ENCODE assay signal across 17 cellular contexts in the genomic region with DNA sequence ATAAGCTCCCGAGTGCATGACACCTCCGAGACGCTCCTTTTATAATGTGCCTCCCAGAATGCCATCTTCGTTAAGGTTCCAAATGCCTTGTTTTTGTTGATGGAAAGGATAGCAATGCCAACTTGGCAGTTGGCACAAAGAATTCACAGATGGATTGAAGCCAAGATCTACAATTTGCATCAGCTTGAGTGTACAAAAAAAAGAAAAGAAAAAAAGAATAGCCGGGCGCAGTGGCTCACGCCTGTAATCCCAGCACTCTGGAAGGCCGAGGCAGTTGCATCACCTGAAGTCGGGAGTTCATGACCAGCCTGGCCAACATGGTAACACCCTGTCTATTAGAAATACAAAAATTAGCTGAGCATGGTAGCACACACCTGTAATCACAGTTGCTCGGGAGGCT. TPM values are rescaled to one million over a fixed set of nuclear protein-coding genes. Genes with fewer than 3 reads are reported as not detected.
DNase-seq lines count a peak whose midpoint lies in the region; ATAC-seq, FAIRE-seq and TF ChIP-seq lines count a peak whose summit lies in the region.
"Had no signal": no experiment of that assay in that cellular context is flagged by ENCODE, and none has a peak within 500 bp of the region (broad histone marks: within the 10 kb centered on the region; RNA-seq: fewer than 3 reads in every experiment).

No MANE protein-coding gene starts in this region.

- no peak overlapping the region for H2BK15ac ChIP-seq in mesenchymal stem cell (ENCODE audit: low read depth, poor library complexity, severe bottlenecking)

- H4K91ac ChIP-seq in mesenchymal stem cell (ENCODE audit: low read length), result no peak overlapping the region

- H3K18ac ChIP-seq in mesenchymal stem cell (ENCODE audit: low read depth in 1 of 2, low read length in 2 of 2), result no peak overlapping the region

- no peak overlapping the region for H2AK5ac ChIP-seq in mesenchymal stem cell (ENCODE audit: low read length, severe bottlenecking)

- H3K27ac Mint-ChIP-seq in natural killer cell, result no peak overlapping the region
- H3K27ac Mint-ChIP-seq: activated CD4-positive, alpha-beta T cell treated with anti-CD3 and anti-CD28 coated beads, Interleukin-2, amount 10 ng/mL, durations not matched to agents 7 days and 5 days; activated naive CD8-positive, alpha-beta T cell treated with anti-CD3 and anti-CD28 coated beads, Interleukin-2, amount 50 U/mL, for 24 hours; nephron progenitor cell; stimulated activated effector memory CD8-positive, alpha-beta T cell treated with anti-CD3 and anti-CD28 coated beads, Interleukin-12 subunit alpha, Interleukin-12 subunit beta, amount 100 ng/mL, for 72 hours had no signal

- H3K4me1 ChIP-seq in liver (ENCODE audit: control insufficient read depth in 4 of 4, insufficient read depth in 4 of 4, low read length in 3 of 4) (peaks cover 33 to 73% (median 60%) of the 10 kb centered on the region in 4 donors), HepG2 (ENCODE audit: insufficient read depth, low read length) (peaks cover 79% of the 10 kb centered on the region), mesenchymal stem cell (ENCODE audit: control insufficient read depth, insufficient read depth, low read depth, low read length) (peaks cover 28% of the 10 kb centered on the region), colonic mucosa (peaks cover 17% of the 10 kb centered on the region)

- 32% methylated on average over 10 of the region's 10 CpGs for WGBS in liver
- WGBS in HepG2 (ENCODE audit: low lambda C conversion rate), result 96% methylated on average over 10 of the region's 10 CpGs
- 97% methylated on average over 10 of the region's 10 CpGs for WGBS in mesenchymal stem cell

- H3K27me3 Mint-ChIP-seq in natural killer cell (ENCODE audit: low read depth in 2 of 2), result no peaks in the 10 kb centered on the region
- H3K27me3 Mint-ChIP-seq: activated naive CD8-positive, alpha-beta T cell treated with anti-CD3 and anti-CD28 coated beads, Interleukin-2, amount 50 U/mL, for 24 hours had no signal

- no peaks in the 10 kb centered on the region for H3K36me3 Mint-ChIP-seq in natural killer cell
- H3K36me3 Mint-ChIP-seq: stimulated activated effector memory CD8-positive, alpha-beta T cell treated with anti-CD3 and anti-CD28 coated beads, Interleukin-12 subunit alpha, Interleukin-12 subunit beta, amount 100 ng/mL, for 72 hours had no signal

- intact Hi-C loops in HepG2 (cut with micrococcal nuclease; ENCODE audit: unreplicated experiment), result no loop called here
- intact Hi-C loops in natural killer cell (cut with micrococcal nuclease), result no loop called here
- intact Hi-C loops in colonic mucosa (cut with DNase I), result no loop called here

- H3K27ac ChIP-seq in liver (ENCODE audit: low read depth in 1 of 2, low read length in 2 of 2) (peak overlapping the region; percentile 86), HepG2 (ENCODE audit: extremely low read length, insufficient read depth, low read length) (no peak overlapping the region), VCaP (peak overlapping the region; percentile 98), mesenchymal stem cell (ENCODE audit: low read length, poor library complexity, severe bottlenecking) (no peak overlapping the region), colonic mucosa (no peak overlapping the region)

- H3K9me3 ChIP-seq in liver (ENCODE audit: control insufficient read depth in 4 of 4, low read length in 3 of 4), result no peaks in the 10 kb centered on the region
- no peaks in the 10 kb centered on the region for H3K9me3 ChIP-seq in HepG2 (ENCODE audit: low read length)
- no peaks in the 10 kb centered on the region for H3K9me3 ChIP-seq in mesenchymal stem cell (ENCODE audit: control insufficient read depth, low read length)
- no peaks in the 10 kb centered on the region for H3K9me3 ChIP-seq in colonic mucosa
- H3K9me3 ChIP-seq: lower lobe of right lung had no signal

- H3K27me3 ChIP-seq in liver (ENCODE audit: control insufficient read depth in 4 of 4, insufficient read depth in 4 of 4, low read length in 3 of 4), result no peaks in the 10 kb centered on the region
- H3K27me3 ChIP-seq in HepG2 (ENCODE audit: control insufficient read depth in 1 of 2, insufficient read depth in 2 of 2, low read length in 2 of 2), result no peaks in the 10 kb centered on the region
- no peaks in the 10 kb centered on the region for H3K27me3 ChIP-seq in mesenchymal stem cell (ENCODE audit: control insufficient read depth in 1 of 2, insufficient read depth in 1 of 2, low read length in 2 of 2)
- no peaks in the 10 kb centered on the region for H3K27me3 ChIP-seq in colonic mucosa

- TF ChIP-seq RAD21 in liver (IDR thresholded peaks at IDR 0.05) (peak; percentile 12 to 20), HepG2 (CRISPR knock-in tag; IDR thresholded peaks at IDR 0.05) (no peak)

- CTCF ChIA-PET in HepG2 (lab: Yijun Ruan, JAX; ENCODE audit: low intra/inter-chr PET ratio, low total read pairs), result no interaction called here

- no peak overlapping the region for H3K4ac ChIP-seq in mesenchymal stem cell (ENCODE audit: low read depth in 1 of 2, low read length in 2 of 2)

- no peaks in the 10 kb centered on the region for H3K4me1 Mint-ChIP-seq in natural killer cell
- H3K4me1 Mint-ChIP-seq: activated naive CD8-positive, alpha-beta T cell treated with anti-CD3 and anti-CD28 coated beads, Interleukin-2, amount 50 U/mL, for 24 hours; stimulated activated effector memory CD8-positive, alpha-beta T cell treated with anti-CD3 and anti-CD28 coated beads, Interleukin-12 subunit alpha, Interleukin-12 subunit beta, amount 100 ng/mL, for 72 hours had no signal

- H3K14ac ChIP-seq in mesenchymal stem cell (ENCODE audit: low read length in 2 of 2), result no peak overlapping the region

- no peak overlapping the region for H3K23ac ChIP-seq in mesenchymal stem cell (ENCODE audit: low read length in 2 of 2)

- no peak overlapping the region for H2BK12ac ChIP-seq in mesenchymal stem cell (ENCODE audit: low read length in 2 of 2)

- H3K4me2 ChIP-seq in HepG2 (ENCODE audit: low read depth, low read length) (no peak overlapping the region), mesenchymal stem cell (ENCODE audit: low read length, poor library complexity, severe bottlenecking) (no peak overlapping the region)

- H3K79me2 ChIP-seq in HepG2 (ENCODE audit: insufficient read depth, low read length), result peaks cover 30% of the 10 kb centered on the region

- in situ Hi-C loops in HepG2 (cut with HindIII; ENCODE audit: extremely low pct_ligation_motif_present, low pct_unique_long_range_greater_than_20kb), result no loop called here

- peaks cover 65% of the 10 kb centered on the region for H3K79me1 ChIP-seq in mesenchymal stem cell (replicated peaks; ENCODE audit: low read length, poor library complexity, severe bottlenecking)

- no peak for FAIRE-seq in HepG2 (lab: Jason Lieb, UNC)
- FAIRE-seq: colon had no signal

- BruUV-seq in HepG2 (replicated peaks; lab: Mats Ljungman, UMichigan), result no TSS peak

- TF ChIP-seq POLR2A in HepG2 (IDR thresholded peaks at IDR 0.05; ENCODE audit: insufficient read depth in 1 of 2, low read depth in 2 of 2, low read length in 2 of 2), result no peak

- H3K4me3 Mint-ChIP-seq in natural killer cell, result no peak overlapping the region
- H3K4me3 Mint-ChIP-seq: activated CD4-positive, alpha-beta T cell treated with anti-CD3 and anti-CD28 coated beads, Interleukin-2, amount 10 ng/mL, durations not matched to agents 7 days and 5 days; activated naive CD8-positive, alpha-beta T cell treated with anti-CD3 and anti-CD28 coated beads, Interleukin-2, amount 50 U/mL, for 24 hours; nephron progenitor cell; stimulated activated effector memory CD8-positive, alpha-beta T cell treated with anti-CD3 and anti-CD28 coated beads, Interleukin-12 subunit alpha, Interleukin-12 subunit beta, amount 100 ng/mL, for 72 hours had no signal

- POLR2A ChIA-PET in HepG2 (lab: Yijun Ruan, JAX), result interaction anchor here (0.7 to 1.7 kb wide), 3 partner anchors 35 to 36 kb away, joined by 3 to 8 read pairs (median 3); no protein-coding TSS in a partner anchor

- TF ChIP-seq EP300 in HepG2 (IDR thresholded peaks at IDR 0.05; ENCODE audit: low read depth in 2 of 2, low read length in 2 of 2), result no peak
- no peak for TF ChIP-seq EP300 in HepG2 (CRISPR knock-in tag; IDR thresholded peaks at IDR 0.05; ENCODE audit: borderline replicate concordance)

- H3K36me3 ChIP-seq in liver (ENCODE audit: control insufficient read depth in 4 of 4, insufficient read depth in 3 of 4, low read depth in 1 of 4, low read length in 3 of 4) (no peaks in the 10 kb centered on the region), HepG2 (replicated peaks in 1 of 2; ENCODE audit: control insufficient read depth in 1 of 2, insufficient read depth in 2 of 2, low read length in 2 of 2) (0 out of 5 replicates have a peak, but pooled peaks cover 0 to 2% of the 10 kb centered on the region in 2 experiments), mesenchymal stem cell (ENCODE audit: control insufficient read depth in 1 of 2, insufficient read depth in 2 of 2, low read depth in 1 of 2, low read length in 2 of 2) (peaks cover 3 to 32% of the 10 kb centered on the region in 2 experiments), colonic mucosa (no peaks in the 10 kb centered on the region)
- H3K36me3 ChIP-seq: lower lobe of right lung had no signal

- no peaks in the 10 kb centered on the region for H3K9me3 Mint-ChIP-seq in natural killer cell
- H3K9me3 Mint-ChIP-seq: activated CD4-positive, alpha-beta T cell treated with anti-CD3 and anti-CD28 coated beads, Interleukin-2, amount 10 ng/mL, durations not matched to agents 7 days and 5 days; activated naive CD8-positive, alpha-beta T cell treated with anti-CD3 and anti-CD28 coated beads, Interleukin-2, amount 50 U/mL, for 24 hours; nephron progenitor cell; stimulated activated effector memory CD8-positive, alpha-beta T cell treated with anti-CD3 and anti-CD28 coated beads, Interleukin-12 subunit alpha, Interleukin-12 subunit beta, amount 100 ng/mL, for 72 hours had no signal

- no peak overlapping the region for H3K4me3 ChIP-seq in liver (ENCODE audit: low read depth in 1 of 3, low read length in 3 of 3)
- H3K4me3 ChIP-seq in HepG2 (replicated peaks in 1 of 3; ENCODE audit: insufficient read depth in 1 of 3, low read depth in 2 of 3, low read length in 3 of 3), result no peak overlapping the region
- peak overlapping the region in 1 of 2 experiments; percentile 63 for H3K4me3 ChIP-seq in mesenchymal stem cell (ENCODE audit: insufficient read depth in 1 of 2, low read depth in 1 of 2, low read length in 2 of 2)
- H3K4me3 ChIP-seq in colonic mucosa, result no peak overlapping the region

- H4K20me1 ChIP-seq in HepG2 (ENCODE audit: insufficient read depth, low read length), result peaks cover 17% of the 10 kb centered on the region; the same call in 1 of the 2 replicates

- H2AFZ ChIP-seq in HepG2 (ENCODE audit: low read length) (no peak overlapping the region), mesenchymal stem cell (ENCODE audit: low read depth, low read length) (no peak overlapping the region)

- no peak overlapping the region for H2BK5ac ChIP-seq in mesenchymal stem cell (ENCODE audit: low read depth, low read length, poor library complexity, severe bottlenecking)

- H3K9ac ChIP-seq in liver (ENCODE audit: low read depth in 1 of 2, low read length in 2 of 2) (no peak overlapping the region), HepG2 (ENCODE audit: insufficient read depth, low read depth, low read length) (no peak overlapping the region), mesenchymal stem cell (ENCODE audit: low read length) (peak overlapping the region; percentile 63), colonic mucosa (ENCODE audit: low read depth in 2 of 2, low read length in 2 of 2) (no peak overlapping the region)

- H4K8ac ChIP-seq in mesenchymal stem cell (ENCODE audit: low read length), result no peak overlapping the region

- H2BK120ac ChIP-seq in mesenchymal stem cell (ENCODE audit: low read depth, low read length), result no peak overlapping the region

- DNase-seq in HepG2 (ENCODE audit: low spot score) (no peak), mesenchymal stem cell (no peak), natural killer cell (no peak), NCI-H748 treated with DMSO at 0.1 percent for 48 hours (lab: John Stamatoyannopoulos, UW) (no peak), colonic mucosa (no peak)
- DNase-seq: activated CD4-positive, alpha-beta T cell treated with anti-CD3 and anti-CD28 coated beads, Interleukin-2, amount 10 ng/mL, durations not matched to agents 7 days and 5 days; activated naive CD8-positive, alpha-beta T cell treated with anti-CD3 and anti-CD28 coated beads, Interleukin-2, amount 50 U/mL, for 24 hours; activated T-cell treated with anti-CD3 and anti-CD28 coated beads, Interleukin-2, amount 50 U/mL, for 1 hour; lower lobe of right lung; NCI-H82; nephron progenitor cell; SHP77 treated with DMSO at 0.1 percent for 48 hours had no signal

- ATAC-seq in HepG2 (no peak), GM21360 (IDR thresholded peaks at IDR 0.05; ENCODE audit: unreplicated experiment) (no peak), natural killer cell (no peak)
- ATAC-seq: activated naive CD8-positive, alpha-beta T cell treated with anti-CD3 and anti-CD28 coated beads, Interleukin-2, amount 50 U/mL, for 24 hours; lower lobe of right lung; stimulated activated effector memory CD8-positive, alpha-beta T cell treated with anti-CD3 and anti-CD28 coated beads, Interleukin-12 subunit alpha, Interleukin-12 subunit beta, amount 100 ng/mL, for 72 hours had no signal

- TF ChIP-seq CTCF in liver (IDR thresholded peaks at IDR 0.05; ENCODE audit: low read depth, low read length, missing input control) (no peak), HepG2 (CRISPR knock-in tag; IDR thresholded peaks at IDR 0.05) (no peak), VCaP (conservative IDR thresholded peaks at IDR 0.05) (no peak), natural killer cell (IDR thresholded peaks at IDR 0.05) (no peak), colonic mucosa (IDR thresholded peaks at IDR 0.05) (no peak)

RNA-seq across cellular contexts. Expression of gene TBC1D16, which starts 7.6 kb away (rescaled TPM):
- total RNA-seq in liver (10 to 100 TPM in 1 of 2 donors, 1 to 10 TPM in 1; 4.7 to 29.5 TPM), HepG2 (2016; rRNA removed; fragmentation: Illumina TruSeq; extraction: Trizol) (24.7 and 24.9 TPM in 2 replicates), natural killer cell (under 1 TPM; 0.49 to 1.00 (median 0.65) TPM), colonic mucosa (10 to 100 TPM; 14.4 to 19.8 TPM)
- polyA plus RNA-seq in liver (1 to 10 TPM; 3.4 to 4.7 TPM), HepG2 (2011; rRNA removed) (14.9 and 18.6 TPM in 2 replicates)
- 4.0 and 5.5 TPM in 2 replicates for total RNA-seq in HepG2 (2016; cell fraction: cytosol; rRNA removed; fragmentation: Illumina TruSeq; extraction: Trizol; ENCODE audit: low read depth)
- total RNA-seq in HepG2 (2016; cell fraction: insoluble cytoplasmic fraction; rRNA removed; fragmentation: Illumina TruSeq; extraction: Trizol), result 22.2 and 25.3 TPM in 2 replicates
- total RNA-seq in HepG2 (2016; cell fraction: membrane; rRNA removed; fragmentation: Illumina TruSeq; extraction: Trizol), result 15.6 and 15.7 TPM in 2 replicates
- total RNA-seq in HepG2 (2016; cell fraction: nucleus; rRNA removed; fragmentation: Illumina TruSeq; extraction: Trizol), result 18.9 and 20.0 TPM in 2 replicates
- 10.0 and 12.5 TPM in 2 replicates for polyA plus RNA-seq in HepG2 (2011; cell fraction: cytosol; rRNA removed)
- polyA plus RNA-seq in HepG2 (2011; cell fraction: nucleus; rRNA removed), result 35.5 and 43.5 TPM in 2 replicates
- polyA plus RNA-seq in HepG2 (2012), result 20.5 and 25.8 TPM in 2 replicates
- polyA plus RNA-seq in HepG2 (2016; cell fraction: cytosol; fragmentation: Illumina TruSeq; extraction: Trizol; ENCODE audit: low read depth), result 3.1 and 3.8 TPM in 2 replicates
- 10.7 and 16.1 TPM in 2 replicates for polyA plus RNA-seq in HepG2 (2016; cell fraction: insoluble cytoplasmic fraction; fragmentation: Illumina TruSeq; extraction: Trizol; ENCODE audit: low read depth)
- polyA plus RNA-seq in HepG2 (2016; cell fraction: membrane; fragmentation: Illumina TruSeq; extraction: Trizol; ENCODE audit: low read depth), result 8.3 and 8.6 TPM in 2 replicates
- 19.8 and 20.3 TPM in 2 replicates for polyA plus RNA-seq in HepG2 (2016; cell fraction: nucleus; fragmentation: Illumina TruSeq; extraction: Trizol; ENCODE audit: insufficient read depth, low read depth)
- polyA minus RNA-seq in HepG2 (2011; rRNA and poly(A)+ RNA removed; ENCODE audit: low replicate concordance), result 7.0 and 54.0 TPM in 2 replicates
- polyA minus RNA-seq in HepG2 (2011; cell fraction: cytosol; rRNA and poly(A)+ RNA removed), result 16.7 and 20.3 TPM in 2 replicates
- polyA minus RNA-seq in HepG2 (2011; cell fraction: nucleus; rRNA and poly(A)+ RNA removed), result 27.6 and 28.5 TPM in 2 replicates
- polyA plus RNA-seq in mesenchymal stem cell (2013, experiment 1 of 2), result 20.2 TPM
- polyA plus RNA-seq in mesenchymal stem cell (2013, experiment 2 of 2), result 20.1 TPM

RNA-seq across cellular contexts. Expression of gene CCDC40, which starts 8.4 kb away (rescaled TPM):
- total RNA-seq in liver (1 to 10 TPM in 1 of 2 donors, under 1 TPM in 1; 0.93 to 3.0 TPM), HepG2 (2016; rRNA removed; fragmentation: Illumina TruSeq; extraction: Trizol) (3.8 and 5.5 TPM in 2 replicates), natural killer cell (1 to 10 TPM in 2 of 3 donors, under 1 TPM in 1; 0.95 to 2.4 (median 1.5) TPM), colonic mucosa (1 to 10 TPM; 1.2 to 3.6 TPM)
- polyA plus RNA-seq in liver (1 to 10 TPM in 1 of 2 donors, under 1 TPM in 1; 0.60 to 1.9 TPM), HepG2 (2011; rRNA removed) (4.1 and 4.8 TPM in 2 replicates)
- total RNA-seq in HepG2 (2016; cell fraction: cytosol; rRNA removed; fragmentation: Illumina TruSeq; extraction: Trizol; ENCODE audit: low read depth), result 46.8 and 47.3 TPM in 2 replicates
- 2.3 and 7.7 TPM in 2 replicates for total RNA-seq in HepG2 (2016; cell fraction: insoluble cytoplasmic fraction; rRNA removed; fragmentation: Illumina TruSeq; extraction: Trizol)
- total RNA-seq in HepG2 (2016; cell fraction: membrane; rRNA removed; fragmentation: Illumina TruSeq; extraction: Trizol), result 11.8 and 13.0 TPM in 2 replicates
- 6.5 and 8.4 TPM in 2 replicates for total RNA-seq in HepG2 (2016; cell fraction: nucleus; rRNA removed; fragmentation: Illumina TruSeq; extraction: Trizol)
- 1.4 TPM in 2 replicates for polyA plus RNA-seq in HepG2 (2011; cell fraction: cytosol; rRNA removed)
- 17.6 and 21.2 TPM in 2 replicates for polyA plus RNA-seq in HepG2 (2011; cell fraction: nucleus; rRNA removed)
- polyA plus RNA-seq in HepG2 (2012), result 2.2 and 4.3 TPM in 2 replicates
- polyA plus RNA-seq in HepG2 (2016; cell fraction: cytosol; fragmentation: Illumina TruSeq; extraction: Trizol; ENCODE audit: low read depth), result 0.32 and 0.43 TPM in 2 replicates
- polyA plus RNA-seq in HepG2 (2016; cell fraction: insoluble cytoplasmic fraction; fragmentation: Illumina TruSeq; extraction: Trizol; ENCODE audit: low read depth), result 2.2 and 2.4 TPM in 2 replicates
- polyA plus RNA-seq in HepG2 (2016; cell fraction: membrane; fragmentation: Illumina TruSeq; extraction: Trizol; ENCODE audit: low read depth), result 0.74 and 0.84 TPM in 2 replicates
- 19.3 and 21.2 TPM in 2 replicates for polyA plus RNA-seq in HepG2 (2016; cell fraction: nucleus; fragmentation: Illumina TruSeq; extraction: Trizol; ENCODE audit: insufficient read depth, low read depth)
- polyA minus RNA-seq in HepG2 (2011; rRNA and poly(A)+ RNA removed; ENCODE audit: low replicate concordance), result 3.0 and 3.8 TPM in 2 replicates
- polyA minus RNA-seq in HepG2 (2011; cell fraction: cytosol; rRNA and poly(A)+ RNA removed), result 1.8 and 4.1 TPM in 2 replicates
- 7.0 and 8.0 TPM in 2 replicates for polyA minus RNA-seq in HepG2 (2011; cell fraction: nucleus; rRNA and poly(A)+ RNA removed)
- polyA plus RNA-seq in mesenchymal stem cell (2013, experiment 1 of 2), result 2.7 TPM
- polyA plus RNA-seq in mesenchymal stem cell (2013, experiment 2 of 2), result 2.8 TPM
- total RNA-seq: activated CD4-positive, alpha-beta T cell treated with anti-CD3 and anti-CD28 coated beads, Interleukin-2, amount 10 ng/mL, durations not matched to agents 7 days and 5 days had no signal

Comparison
In these comparisons a context has a peak if more than half of its experiments do, and no peak if none do; other contexts are left out.
1. H3K27ac ChIP-seq: peak in liver (2 of 2) and VCaP (single experiment); none in HepG2 (single experiment), mesenchymal stem cell (single experiment) and colonic mucosa (single experiment).